22 cellular contexts compared by ENCODE assay signal in genomic region chr1:13677896-13678295, GRCh38.
"Had no signal": no experiment of that assay in that cellular context is flagged by ENCODE, and none has a peak within 500 bp of the region (broad histone marks: within the 10 kb centered on the region; RNA-seq: fewer than 3 reads in every experiment).

No MANE protein-coding gene starts in this region.

- H3K4me1 Mint-ChIP-seq: endodermal cell had no signal

- H3K9me3 Mint-ChIP-seq: effector memory CD8-positive, alpha-beta T cell had no signal

- ATAC-seq: effector memory CD8-positive, alpha-beta T cell; esophagus mucosa; foreskin keratinocyte; gastrocnemius medialis; gastroesophageal sphincter; heart left ventricle; heart right ventricle had no signal

- H3K27ac Mint-ChIP-seq: dendritic cell treated with granulocyte-macrophage colony-stimulating factor and Interleukin-4, amounts not matched to agents 40 ng/mL and 50 ng/mL, for 4 days; effector memory CD8-positive, alpha-beta T cell; endodermal cell had no signal

- DNase-seq: colonic mucosa; cortex of kidney; dermis blood vessel endothelial cell; dorsolateral prefrontal cortex; effector CD4-positive, alpha-beta T cell; effector CD8-positive, alpha-beta T cell; effector memory CD4-positive, alpha-beta T cell; effector memory CD8-positive, alpha-beta T cell; endodermal cell; erythroblast; esophagus squamous epithelium; foreskin fibroblast; foreskin keratinocyte; foreskin melanocyte; gastrocnemius medialis; glutamatergic neuron; head of caudate nucleus; heart left ventricle; heart right ventricle had no signal

- H3K4me3 Mint-ChIP-seq: dendritic cell treated with granulocyte-macrophage colony-stimulating factor and Interleukin-4, amounts not matched to agents 40 ng/mL and 50 ng/mL, for 4 days; effector memory CD8-positive, alpha-beta T cell; endodermal cell had no signal
